In the genomic region with DNA sequence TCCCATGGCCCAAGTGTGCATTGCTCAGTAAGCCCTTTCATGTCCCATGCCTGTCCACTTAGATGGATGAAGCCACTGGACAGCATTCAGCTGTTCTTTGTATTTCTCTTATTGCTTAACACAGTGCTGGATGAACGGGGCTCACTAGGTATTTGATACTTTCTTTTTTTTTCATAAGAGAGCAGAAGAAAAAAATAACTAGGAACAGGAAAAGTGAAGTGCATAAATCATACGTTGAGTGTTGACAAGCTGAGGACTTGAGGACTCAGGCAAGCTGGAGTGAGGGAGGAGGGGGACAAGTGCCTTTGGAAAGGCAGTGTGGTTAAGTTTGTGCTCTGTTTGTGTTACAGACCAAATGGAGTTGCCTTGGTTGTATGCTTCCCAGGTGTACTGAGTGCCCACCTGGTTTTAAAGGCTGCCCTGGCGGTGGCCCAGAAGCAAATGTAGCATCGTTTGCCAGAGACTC, we compare ENCODE assay signal across 13 cellular contexts.
DNase-seq lines count a peak whose midpoint lies in the region; ATAC-seq and TF ChIP-seq lines count a peak whose summit lies in the region.
"Had no signal": no experiment of that assay in that cellular context is flagged by ENCODE, and none has a peak within 500 bp of the region (broad histone marks: within the 10 kb centered on the region; RNA-seq: fewer than 3 reads in every experiment).

No MANE protein-coding gene starts in this region.

- no peak overlapping the region for H3K9ac ChIP-seq in BLaER1 treated with 17β-estradiol and CSF1 and Interleukin-3, amounts not matched to agents 10 nM and 100 nM
- no peak overlapping the region for H3K9ac ChIP-seq in IMR-90 (ENCODE audit: low read depth, low read length)

- BruUV-seq in IMR-90 (replicated peaks; lab: Mats Ljungman, UMichigan), result no TSS peak

- no peak overlapping the region for H2AFZ ChIP-seq in IMR-90 (replicated peaks; ENCODE audit: low read length, poor library complexity)

- TF ChIP-seq CTCF in IMR-90 (conservative IDR thresholded peaks at IDR 0.05; ENCODE audit: low read depth, low read length), result no peak

- dilution Hi-C loops in IMR-90 (cut with HindIII; ENCODE audit: low sequenced_read_pairs, unreplicated experiment), result no loop called here

- H3K9me1 ChIP-seq in IMR-90 (ENCODE audit: insufficient read depth, low read length), result peaks cover 23% of the 10 kb centered on the region

- no peak overlapping the region for H4K8ac ChIP-seq in IMR-90 (ENCODE audit: low read depth in 2 of 2, low read length in 2 of 2)

- H3K27ac ChIP-seq in BLaER1 treated with 17β-estradiol and CSF1 and Interleukin-3, amounts not matched to agents 10 nM and 100 nM, result 0 out of 22 replicates have a peak overlapping the region, but pooled peaks of 3 of the 11 experiments have one; percentile 8 to 77 (median 9)
- H3K27ac ChIP-seq in IMR-90 (ENCODE audit: insufficient read depth, low read length), result no peak overlapping the region; the same call in 1 of the 2 replicates
- H3K27ac ChIP-seq: vagina had no signal

- no peak overlapping the region for H2BK120ac ChIP-seq in IMR-90 (ENCODE audit: low read depth, low read length)

- H3K4me3 ChIP-seq in BLaER1 treated with 17β-estradiol and CSF1 and Interleukin-3, amounts not matched to agents 10 nM and 100 nM, result no peak overlapping the region
- H3K4me3 ChIP-seq in IMR-90 (ENCODE audit: insufficient read depth, low read depth, low read length), result no peak overlapping the region
- H3K4me3 ChIP-seq: vagina had no signal

- no peak overlapping the region; the same call in 1 of the 2 replicates for H4K91ac ChIP-seq in IMR-90 (ENCODE audit: insufficient read depth, low read depth, low read length)

- DNase-seq in IMR-90, result no peak
- DNase-seq in NCI-H510A (lab: John Stamatoyannopoulos, UW), result peak; percentile 81
- no peak for DNase-seq in immature natural killer cell
- DNase-seq in glomerular visceral epithelial cell (ENCODE audit: extremely low spot score), result no peak
- no peak for DNase-seq in activated CD4-positive, alpha-beta memory T cell treated with anti-CD3 and anti-CD28 coated beads for 36 hours
- DNase-seq: activated CD8-positive, alpha-beta memory T cell treated with anti-CD3 and anti-CD28 coated beads, Interleukin-2, amount 50 U/mL, for 48 hours; amniotic stem cell; H7 had no signal

- peak overlapping the region in 2 of 6 donors; percentile 8 to 56 for H3K27ac Mint-ChIP-seq in immature natural killer cell
- H3K27ac Mint-ChIP-seq in activated CD4-positive, alpha-beta memory T cell treated with anti-CD3 and anti-CD28 coated beads for 36 hours, result no peak overlapping the region

- no peak overlapping the region for H2AK9ac ChIP-seq in IMR-90 (replicated peaks; ENCODE audit: low read depth, low read length, poor library complexity)

- no peak overlapping the region for H2BK15ac ChIP-seq in IMR-90 (ENCODE audit: low read depth, low read length)

- peaks cover 0 to 30% (median 11%) of the 10 kb centered on the region in 11 experiments; a peak in 8 of 22 replicates for H3K36me3 ChIP-seq in BLaER1 treated with 17β-estradiol and CSF1 and Interleukin-3, amounts not matched to agents 10 nM and 100 nM
- H3K36me3 ChIP-seq in IMR-90 (ENCODE audit: control insufficient read depth, insufficient read depth, low read length), result no peaks in the 10 kb centered on the region
- H3K36me3 ChIP-seq: vagina had no signal

- H3K4me3 Mint-ChIP-seq in immature natural killer cell, result peak overlapping the region in 3 of 5 donors; percentile 10 to 48 (median 43)
- H3K4me3 Mint-ChIP-seq in activated CD4-positive, alpha-beta memory T cell treated with anti-CD3 and anti-CD28 coated beads for 36 hours, result no peak overlapping the region

- intact Hi-C loops in IMR-90 (cut with micrococcal nuclease), result no loop called here
- intact Hi-C loops in activated CD4-positive, alpha-beta memory T cell treated with anti-CD3 and anti-CD28 coated beads for 36 hours (cut with micrococcal nuclease), result no loop called here

- no peaks in the 10 kb centered on the region for H3K9me3 ChIP-seq in BLaER1 treated with 17β-estradiol and CSF1 and Interleukin-3, amounts not matched to agents 10 nM and 100 nM (replicated peaks in 1 of 11)
- no peaks in the 10 kb centered on the region for H3K9me3 ChIP-seq in IMR-90 (ENCODE audit: control insufficient read depth, insufficient read depth, low read length)
- H3K9me3 ChIP-seq: vagina had no signal

- ATAC-seq in IMR-90 (ENCODE audit: low read depth) (no peak), GM18505 (IDR thresholded peaks at IDR 0.05; ENCODE audit: unreplicated experiment) (no peak), HG02938 (IDR thresholded peaks at IDR 0.05; ENCODE audit: unreplicated experiment) (no peak)
- ATAC-seq: Panc1 had no signal

- peaks cover 2 to 7% (median 4%) of the 10 kb centered on the region in 3 donors for H3K27me3 Mint-ChIP-seq in immature natural killer cell (ENCODE audit: low read depth in 3 of 3)
- H3K27me3 Mint-ChIP-seq in activated CD4-positive, alpha-beta memory T cell treated with anti-CD3 and anti-CD28 coated beads for 36 hours, result no peaks in the 10 kb centered on the region

- no peaks in the 10 kb centered on the region for H3K27me3 ChIP-seq in BLaER1 treated with 17β-estradiol and CSF1 and Interleukin-3, amounts not matched to agents 10 nM and 100 nM
- H3K27me3 ChIP-seq in IMR-90 (ENCODE audit: control insufficient read depth, insufficient read depth, low read length), result no peaks in the 10 kb centered on the region
- H3K27me3 ChIP-seq: vagina had no signal

- H3K36me3 Mint-ChIP-seq in immature natural killer cell, result no peaks in the 10 kb centered on the region
- H3K36me3 Mint-ChIP-seq in activated CD4-positive, alpha-beta memory T cell treated with anti-CD3 and anti-CD28 coated beads for 36 hours, result no peaks in the 10 kb centered on the region

- no peak for TF ChIP-seq RAD21 in IMR-90 (IDR thresholded peaks at IDR 0.05; ENCODE audit: low read length)

- H2BK5ac ChIP-seq in IMR-90 (ENCODE audit: low read depth, low read length, poor library complexity, severe bottlenecking), result no peak overlapping the region

- H3K4me1 ChIP-seq in BLaER1 treated with 17β-estradiol and CSF1 and Interleukin-3, amounts not matched to agents 10 nM and 100 nM, result peaks cover 70 to 94% (median 80%) of the 10 kb centered on the region in 10 experiments
- H3K4me1 ChIP-seq in IMR-90 (ENCODE audit: control insufficient read depth, insufficient read depth, low read length), result peaks cover 32% of the 10 kb centered on the region

- in situ Hi-C loops in IMR-90 (cut with MboI; ENCODE audit: low sequenced_read_pairs), result no loop called here

- no peak overlapping the region; the same call in 1 of the 2 replicates for H3K14ac ChIP-seq in IMR-90 (replicated peaks; ENCODE audit: low read depth, low read length)

- CTCF ChIA-PET in IMR-90 (lab: Yijun Ruan, JAX), result no interaction called here
- CTCF ChIA-PET in activated CD4-positive, alpha-beta memory T cell treated with anti-CD3 and anti-CD28 coated beads for 36 hours (lab: Charles Lee), result no interaction called here

- H3K18ac ChIP-seq in IMR-90 (ENCODE audit: low read depth, low read length), result no peak overlapping the region; the same call in 1 of the 2 replicates

- H3K23ac ChIP-seq in IMR-90 (ENCODE audit: low read depth, low read length), result no peak overlapping the region; the same call in 1 of the 2 replicates

- H2BK20ac ChIP-seq in IMR-90 (ENCODE audit: low read depth, low read length), result no peak overlapping the region

- no peak overlapping the region for H4K5ac ChIP-seq in IMR-90 (ENCODE audit: low read depth, low read length)

- no peaks in the 10 kb centered on the region for H3K9me3 Mint-ChIP-seq in immature natural killer cell
- no peaks in the 10 kb centered on the region for H3K9me3 Mint-ChIP-seq in activated CD4-positive, alpha-beta memory T cell treated with anti-CD3 and anti-CD28 coated beads for 36 hours

- H2AK5ac ChIP-seq in IMR-90 (ENCODE audit: low read depth, low read length), result no peak overlapping the region

- 80% methylated on average over 1 of the region's 4 CpGs; no CpG with 5 or more reads in 1 of the 2 experiments for WGBS in IMR-90 (ENCODE audit: extremely low coverage in 2 of 2, insufficient read length in 1 of 2), 2 experiments

- peak overlapping the region; percentile 69 to 94 (median 81) for H3K4me2 ChIP-seq in BLaER1 treated with 17β-estradiol and CSF1 and Interleukin-3, amounts not matched to agents 10 nM and 100 nM
- peak overlapping the region; percentile 59 for H3K4me2 ChIP-seq in IMR-90 (ENCODE audit: low read depth, low read length)

- peaks cover 36 to 44% of the 10 kb centered on the region in 2 donors for H3K4me1 Mint-ChIP-seq in immature natural killer cell
- peaks cover 17% of the 10 kb centered on the region for H3K4me1 Mint-ChIP-seq in activated CD4-positive, alpha-beta memory T cell treated with anti-CD3 and anti-CD28 coated beads for 36 hours (ENCODE audit: low read depth)

- peaks cover 8 to 15% of the 10 kb centered on the region in 2 experiments; a peak in 3 of 4 replicates for H3K79me1 ChIP-seq in IMR-90 (ENCODE audit: low read depth in 1 of 2, low read length in 2 of 2)

- H4K20me1 ChIP-seq in BLaER1 treated with 17β-estradiol and CSF1 and Interleukin-3, amounts not matched to agents 10 nM and 100 nM, result peaks cover 0 to 98% (median 73%) of the 10 kb centered on the region in 11 experiments; a peak in 15 of 22 replicates
- no peaks in the 10 kb centered on the region for H4K20me1 ChIP-seq in IMR-90 (ENCODE audit: insufficient read depth, low read length)

- POLR2A ChIA-PET in IMR-90 (lab: Charles Lee; ENCODE audit: unreplicated experiment), result no interaction called here
- POLR2A ChIA-PET in activated CD4-positive, alpha-beta memory T cell treated with anti-CD3 and anti-CD28 coated beads for 36 hours (lab: Charles Lee), result no interaction called here

- H3K56ac ChIP-seq in IMR-90 (ENCODE audit: extremely low read depth, insufficient read depth, low read length), result no peak overlapping the region

- TF ChIP-seq POLR2A in IMR-90 (IDR thresholded peaks at IDR 0.05; ENCODE audit: low read depth, low read length) (no peak), GM18505 (IDR thresholded peaks at IDR 0.05; ENCODE audit: borderline replicate concordance, extremely low read depth, insufficient read depth, insufficient read length) (no peak)

- peak overlapping the region; percentile 9; the same call in 1 of the 2 replicates for H3K4ac ChIP-seq in IMR-90 (ENCODE audit: low read depth, low read length)

TF ChIP-seq in IMR-90, 13 proteins besides CTCF, POLR2A, EP300 and RAD21 (continues in another document):
- TF ChIP-seq CHD1 (IDR thresholded peaks at IDR 0.05; ENCODE audit: low read depth, low read length) (no peak), MAFK (IDR thresholded peaks at IDR 0.05; ENCODE audit: low read depth, low read length) (no peak), USF2 (IDR thresholded peaks at IDR 0.05; ENCODE audit: low read depth, low read length) (no peak), SMC3 (IDR thresholded peaks at IDR 0.05; ENCODE audit: low read depth, low read length) (no peak), MAZ (IDR thresholded peaks at IDR 0.05; ENCODE audit: borderline replicate concordance, low read depth, low read length) (no peak)
